Comparison of ENCODE assay signal across 8 cellular contexts in the genomic region with DNA sequence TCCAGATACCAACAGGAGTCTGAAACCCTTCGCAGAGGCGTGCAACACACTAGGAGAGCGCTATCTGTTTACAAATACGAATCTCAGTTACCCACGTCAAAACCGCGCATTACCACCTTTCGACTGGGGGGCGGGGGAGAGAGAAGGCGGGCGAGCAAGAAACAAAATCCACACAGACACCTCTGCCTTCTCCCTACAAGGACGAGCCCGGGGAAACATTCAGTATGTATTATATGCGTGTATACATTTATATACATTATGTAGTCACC. TPM values are rescaled to one million over a fixed set of nuclear protein-coding genes. Genes with fewer than 3 reads are reported as not detected.
DNase-seq lines count a peak whose midpoint lies in the region; ATAC-seq and TF ChIP-seq lines count a peak whose summit lies in the region.

No MANE protein-coding gene starts in this region.

- H3K4me3 ChIP-seq in fibroblast of villous mesenchyme (ENCODE audit: low read depth, low read length) (peak overlapping the region; percentile 92), ovary (peak overlapping the region; percentile 90), tibial artery (peak overlapping the region; percentile 77 to 82)

- peak; percentile 44 for ATAC-seq in HG03354 (IDR thresholded peaks at IDR 0.05; ENCODE audit: poor library complexity, severe bottlenecking, unreplicated experiment)
- ATAC-seq in activated T-cell treated with anti-CD3 and anti-CD28 coated beads, Interleukin-2, amount 50 U/mL, for 4 hours: peak; percentile 28 to 41

- H3K27me3 Mint-ChIP-seq in activated T-cell treated with anti-CD3 and anti-CD28 coated beads, Interleukin-2, amount 50 U/mL, for 4 hours (ENCODE audit: low read depth): no peaks in the 10 kb centered on the region

- intact Hi-C loops in ovary (cut with DNase I): no loop called here
- intact Hi-C loops in tibial artery (cut with DNase I; ENCODE audit: low total_unique reads): no loop called here

- H3K4me1 ChIP-seq in ovary (ENCODE audit: insufficient read depth) (peaks cover 2% of the 10 kb centered on the region), tibial artery (peaks cover 0 to 12% (median 5%) of the 10 kb centered on the region in 4 donors)

- no peak for TF ChIP-seq CTCF in fibroblast of villous mesenchyme (IDR thresholded peaks at IDR 0.05; ENCODE audit: insufficient read depth, low read depth, low read length)
- peak in 1 of 3 donors; percentile 12 for TF ChIP-seq CTCF in ovary (IDR thresholded peaks at IDR 0.05)
- no peak for TF ChIP-seq CTCF in tibial artery (IDR thresholded peaks at IDR 0.05)

- DNase-seq in NCI-H1092 treated with DMSO at 0.1 percent for 48 hours (lab: John Stamatoyannopoulos, UW): peak; percentile 29
- DNase-seq in NCI-H1092 (lab: John Stamatoyannopoulos, UW): no peak
- peak; percentile 77 for DNase-seq in OCI-M1 (lab: John Stamatoyannopoulos, UW)
- DNase-seq in activated T-cell treated with anti-CD3 and anti-CD28 coated beads, Interleukin-2, amount 50 U/mL, for 4 hours: peak; percentile 57
- DNase-seq in fibroblast of villous mesenchyme (ENCODE audit: low read depth): peak; percentile 88
- peak; percentile 45 to 65 (median 62) for DNase-seq in ovary
- DNase-seq in tibial artery: peak in 1 of 2 donors; percentile 39

- H3K4me3 Mint-ChIP-seq in activated T-cell treated with anti-CD3 and anti-CD28 coated beads, Interleukin-2, amount 50 U/mL, for 4 hours: no peak overlapping the region

- no peaks in the 10 kb centered on the region for H3K36me3 ChIP-seq in ovary
- no peaks in the 10 kb centered on the region for H3K36me3 ChIP-seq in tibial artery

- H3K9me3 ChIP-seq in ovary: no peaks in the 10 kb centered on the region
- H3K9me3 ChIP-seq in tibial artery: no peaks in the 10 kb centered on the region

- H3K4me1 Mint-ChIP-seq in activated T-cell treated with anti-CD3 and anti-CD28 coated beads, Interleukin-2, amount 50 U/mL, for 4 hours (ENCODE audit: low read depth): peaks cover 36% of the 10 kb centered on the region

- peak overlapping the region; percentile 94 to 95 for H3K27ac ChIP-seq in ovary
- peak overlapping the region; percentile 88 to 89 for H3K27ac ChIP-seq in tibial artery

- H3K36me3 Mint-ChIP-seq in activated T-cell treated with anti-CD3 and anti-CD28 coated beads, Interleukin-2, amount 50 U/mL, for 4 hours (ENCODE audit: insufficient read depth): no peaks in the 10 kb centered on the region

- 0% methylated on average over 14 of the region's 14 CpGs for WGBS in ovary, 3 donors

- TF ChIP-seq EP300 in ovary (IDR thresholded peaks at IDR 0.05): no peak

- H3K27me3 ChIP-seq in ovary (no peaks in the 10 kb centered on the region), tibial artery (no peaks in the 10 kb centered on the region)

- H3K9me3 Mint-ChIP-seq in activated T-cell treated with anti-CD3 and anti-CD28 coated beads, Interleukin-2, amount 50 U/mL, for 4 hours: no peaks in the 10 kb centered on the region

- no peak for TF ChIP-seq POLR2A in ovary (IDR thresholded peaks at IDR 0.05)

RNA-seq across cellular contexts. Expression of gene TUT4, which starts 0.7 kb away (rescaled TPM):
- total RNA-seq in activated T-cell treated with anti-CD3 and anti-CD28 coated beads, Interleukin-2, amount 50 U/mL, for 4 hours: 10 to 100 TPM; 36.7 to 37.7 (median 36.8) TPM
- 31.9 and 39.7 TPM in 2 replicates for total RNA-seq in fibroblast of villous mesenchyme
- total RNA-seq in ovary: 10 to 100 TPM; 60.7 to 90.5 (median 79.6) TPM
- polyA plus RNA-seq in ovary: 10 to 100 TPM; 35.6 to 41.1 TPM

RNA-seq across cellular contexts. Expression of gene GPX7, which starts 50.0 kb away (rescaled TPM):
- 10 to 100 TPM; 18.6 to 20.0 (median 19.1) TPM for total RNA-seq in activated T-cell treated with anti-CD3 and anti-CD28 coated beads, Interleukin-2, amount 50 U/mL, for 4 hours
- total RNA-seq in fibroblast of villous mesenchyme: 52.8 and 64.8 TPM in 2 replicates
- total RNA-seq in ovary: 10 to 100 TPM; 10.3 to 22.1 (median 13.1) TPM
- polyA plus RNA-seq in ovary: 10 to 100 TPM; 23.1 to 23.7 TPM
